ENCODE assay signal across 9 cellular contexts in the genomic region with DNA sequence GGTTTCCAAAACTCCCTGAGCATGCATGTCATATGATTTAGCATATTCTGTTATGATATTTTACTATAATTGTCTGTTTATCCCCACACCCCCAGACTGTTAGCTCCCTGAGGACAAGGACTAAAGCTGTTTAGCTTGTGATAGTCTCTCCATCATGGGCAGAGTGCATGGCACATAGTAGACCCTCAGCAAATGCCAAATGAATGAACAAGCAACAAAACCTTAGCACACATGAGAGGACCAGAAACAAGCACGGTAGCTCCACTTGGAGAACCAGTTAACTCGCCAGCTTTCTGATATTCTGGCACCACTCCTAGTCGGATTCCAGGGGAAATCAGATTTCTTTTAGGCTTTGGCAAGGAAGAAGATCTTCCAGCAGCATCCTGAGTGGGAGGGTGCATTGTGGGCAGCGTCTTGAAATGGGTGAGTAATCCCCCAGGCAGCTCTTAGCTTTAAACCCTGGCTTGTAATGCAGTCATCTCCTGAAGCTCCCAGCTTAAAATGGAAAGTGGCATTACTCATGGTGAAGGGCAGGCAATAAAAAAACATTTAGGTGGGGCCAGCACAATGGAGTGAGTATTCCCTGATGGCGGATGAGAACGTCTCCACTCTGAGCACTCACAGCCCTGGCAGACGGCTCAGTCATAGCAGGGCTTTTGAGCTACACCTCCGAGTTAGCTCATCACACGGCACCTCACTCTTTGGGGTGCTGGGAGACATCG. TPM values are rescaled to one million over a fixed set of nuclear protein-coding genes. Genes with fewer than 3 reads are reported as not detected.
A peak's percentile ranks its signal among the peaks of the same experiment; 100 is the strongest.
DNase-seq lines count a peak whose midpoint lies in the region; ATAC-seq and TF ChIP-seq lines count a peak whose summit lies in the region.
"Had no signal": no experiment of that assay in that cellular context is flagged by ENCODE, and none has a peak within 500 bp of the region (broad histone marks: within the 10 kb centered on the region; RNA-seq: fewer than 3 reads in every experiment).

No MANE protein-coding gene starts in this region.

- DNase-seq in AG10803 (ENCODE audit: low read depth) = peak; percentile 100
- peak; percentile 99 for DNase-seq in NCI-H226
- DNase-seq in epithelial cell of proximal tubule (ENCODE audit: low read depth) = peak; percentile 78
- DNase-seq in nephron progenitor cell = no peak
- no peak for DNase-seq in NCI-H345 (lab: John Stamatoyannopoulos, UW)
- DNase-seq: activated naive CD8-positive, alpha-beta T cell treated with anti-CD3 and anti-CD28 coated beads, Interleukin-2, amount 10 ng/mL, durations not matched to agents 7 days and 5 days had no signal

- peak overlapping the region; percentile 26 for H3K27ac Mint-ChIP-seq in nephron progenitor cell
- H3K27ac Mint-ChIP-seq: activated naive CD8-positive, alpha-beta T cell treated with anti-CD3 and anti-CD28 coated beads, Interleukin-2, amount 10 ng/mL, durations not matched to agents 7 days and 5 days had no signal

- H3K27me3 Mint-ChIP-seq in nephron progenitor cell (ENCODE audit: low read depth, poor library complexity) = peaks cover 5% of the 10 kb centered on the region

- ATAC-seq in HG03039 (IDR thresholded peaks at IDR 0.05; ENCODE audit: unreplicated experiment) (no peak), GM18861 (IDR thresholded peaks at IDR 0.05; ENCODE audit: unreplicated experiment) (no peak), HG03571 (IDR thresholded peaks at IDR 0.05; ENCODE audit: unreplicated experiment) (no peak)

- no peak overlapping the region for H3K4me3 Mint-ChIP-seq in nephron progenitor cell
- H3K4me3 Mint-ChIP-seq: activated naive CD8-positive, alpha-beta T cell treated with anti-CD3 and anti-CD28 coated beads, Interleukin-2, amount 10 ng/mL, durations not matched to agents 7 days and 5 days had no signal

- H3K9me3 Mint-ChIP-seq in nephron progenitor cell = no peaks in the 10 kb centered on the region
- H3K9me3 Mint-ChIP-seq: activated naive CD8-positive, alpha-beta T cell treated with anti-CD3 and anti-CD28 coated beads, Interleukin-2, amount 10 ng/mL, durations not matched to agents 7 days and 5 days had no signal

- H3K4me3 ChIP-seq in AG10803 (ENCODE audit: low read length) (peak overlapping the region; percentile 41), epithelial cell of proximal tubule (ENCODE audit: low read depth, low read length) (no peak overlapping the region)

- no peaks in the 10 kb centered on the region for H3K36me3 Mint-ChIP-seq in nephron progenitor cell (ENCODE audit: low read depth)
- H3K36me3 Mint-ChIP-seq: activated naive CD8-positive, alpha-beta T cell treated with anti-CD3 and anti-CD28 coated beads, Interleukin-2, amount 10 ng/mL, durations not matched to agents 7 days and 5 days had no signal

- no peak for TF ChIP-seq CTCF in AG10803 (conservative IDR thresholded peaks at IDR 0.05; ENCODE audit: low read length)
- no peak for TF ChIP-seq CTCF in epithelial cell of proximal tubule (conservative IDR thresholded peaks at IDR 0.05; ENCODE audit: low read depth, low read length)
- TF ChIP-seq CTCF in nephron progenitor cell (IDR thresholded peaks at IDR 0.05) = no peak

- H3K4me1 Mint-ChIP-seq in nephron progenitor cell = peaks cover 53% of the 10 kb centered on the region

RNA-seq across cellular contexts. Expression of gene FGF1, which starts 41.1 kb away (rescaled TPM):
- 1.2 and 4.7 TPM in 2 replicates for total RNA-seq in epithelial cell of proximal tubule
- total RNA-seq: activated naive CD8-positive, alpha-beta T cell treated with anti-CD3 and anti-CD28 coated beads, Interleukin-2, amount 10 ng/mL, durations not matched to agents 7 days and 5 days had no signal

Comparison
In these comparisons a context has a peak if more than half of its experiments do, and no peak if none do; other contexts are left out.
1. DNase-seq: peak in AG10803 (single experiment), NCI-H226 (single experiment) and epithelial cell of proximal tubule (single experiment); none in nephron progenitor cell (single experiment) and NCI-H345 (single experiment).